ENCODE assay signal across 8 cellular contexts in genomic region chr17:67994827-67995567, GRCh38. TPM values are rescaled to one million over a fixed set of nuclear protein-coding genes. Genes with fewer than 3 reads are reported as not detected.
DNase-seq lines count a peak whose midpoint lies in the region; ATAC-seq and TF ChIP-seq lines count a peak whose summit lies in the region.

No MANE protein-coding gene starts in this region.

- H3K4me1 ChIP-seq in breast epithelium = peaks cover 4 to 5% of the 10 kb centered on the region in 2 donors
- peaks cover 26 to 42% (median 35%) of the 10 kb centered on the region in 4 donors for H3K4me1 ChIP-seq in stomach

- intact Hi-C loops in breast epithelium (cut with DNase I; ENCODE audit: low total_unique reads) = no loop called here
- intact Hi-C loops in stomach (cut with DNase I; ENCODE audit: low total_unique reads) = no loop called here

- DNase-seq in GM04504 (ENCODE audit: low read depth) (peak; percentile 74), NCI-H1694 (lab: John Stamatoyannopoulos, UW) (peak; percentile 41), breast epithelium (ENCODE audit: low spot score in 2 of 2) (no peak), kidney epithelial cell (ENCODE audit: low read depth) (no peak), stomach (peak; percentile 25), NCI-H1105 (lab: John Stamatoyannopoulos, UW) (no peak)

- no peak for ATAC-seq in HG02642 (IDR thresholded peaks at IDR 0.05; ENCODE audit: poor library complexity, unreplicated experiment)
- ATAC-seq in HG02763 (IDR thresholded peaks at IDR 0.05; ENCODE audit: unreplicated experiment) = no peak

- peak overlapping the region; percentile 93 to 99 for H3K27ac ChIP-seq in breast epithelium
- peak overlapping the region in 3 of 5 donors; percentile 95 to 98 (median 96) for H3K27ac ChIP-seq in stomach

- H3K27me3 ChIP-seq in breast epithelium = no peaks in the 10 kb centered on the region
- H3K27me3 ChIP-seq in kidney epithelial cell (ENCODE audit: control insufficient read depth, insufficient read depth, low read length) = no peaks in the 10 kb centered on the region
- H3K27me3 ChIP-seq in stomach = peaks cover 0 to 13% (median 0%) of the 10 kb centered on the region in 3 donors

- TF ChIP-seq POLR2A in breast epithelium (IDR thresholded peaks at IDR 0.05) = no peak
- TF ChIP-seq POLR2A in stomach (IDR thresholded peaks at IDR 0.05) = no peak

- TF ChIP-seq CTCF in breast epithelium (IDR thresholded peaks at IDR 0.05) = no peak
- no peak for TF ChIP-seq CTCF in kidney epithelial cell (IDR thresholded peaks at IDR 0.05; ENCODE audit: insufficient read depth, low read length, poor library complexity, severe bottlenecking)
- TF ChIP-seq CTCF in stomach (IDR thresholded peaks at IDR 0.05) = no peak

- WGBS in stomach, 5 donors = 17 to 22% (median 18%) methylated on average over 9 of the region's 9 CpGs

- H3K9me3 ChIP-seq in breast epithelium (no peaks in the 10 kb centered on the region), stomach (no peaks in the 10 kb centered on the region)

- no peak for TF ChIP-seq EP300 in stomach (IDR thresholded peaks at IDR 0.05)

- peak overlapping the region; percentile 47 to 72 (median 57) for H3K4me3 ChIP-seq in breast epithelium
- peak overlapping the region; percentile 36 for H3K4me3 ChIP-seq in kidney epithelial cell (ENCODE audit: low read depth, low read length)
- H3K4me3 ChIP-seq in stomach = peak overlapping the region; percentile 47 to 73 (median 60)

- H3K36me3 ChIP-seq in breast epithelium (no peaks in the 10 kb centered on the region), kidney epithelial cell (ENCODE audit: control insufficient read depth, insufficient read depth, low read length) (no peaks in the 10 kb centered on the region), stomach (no peaks in the 10 kb centered on the region)

RNA-seq across cellular contexts. Expression of gene C17orf58, which starts 1.3 kb away (rescaled TPM):
- total RNA-seq in breast epithelium (10 to 100 TPM in 2 of 3 donors, 1 to 10 TPM in 1; 6.6 to 18.7 (median 12.0) TPM), kidney epithelial cell (10.4 and 14.7 TPM in 2 replicates), stomach (10 to 100 TPM in 3 of 5 donors, 1 to 10 TPM in 1, not detected in 1; 4.9 to 32.2 (median 19.5) TPM)
- polyA plus RNA-seq in stomach = 10 to 100 TPM in 1 of 3 donors, 1 to 10 TPM in 2; 9.6 to 23.1 (median 10.0) TPM

RNA-seq across cellular contexts. Expression of gene KPNA2, which starts 40.5 kb away (rescaled TPM):
- total RNA-seq in breast epithelium (10 to 100 TPM; 19.7 to 21.9 (median 20.5) TPM), kidney epithelial cell (79.1 and 91.9 TPM in 2 replicates), stomach (10 to 100 TPM in 2 of 5 donors, 1 to 10 TPM in 2, under 1 TPM in 1; 0.58 to 26.3 (median 5.4) TPM)
- polyA plus RNA-seq in stomach = 10 to 100 TPM; 12.1 to 23.7 (median 21.0) TPM

Comparison
In these comparisons a context has a peak if more than half of its experiments do, and no peak if none do; other contexts are left out.
1. DNase-seq: peak in GM04504 (single experiment), NCI-H1694 (single experiment) and stomach (single experiment); none in breast epithelium (0 of 2), kidney epithelial cell (single experiment) and NCI-H1105 (single experiment).
2. Peak in every context shown above with its lines, with median percentiles within 50 percentile points of each other: H3K4me3 ChIP-seq.